8 cellular contexts compared by ENCODE assay signal in the genomic region with DNA sequence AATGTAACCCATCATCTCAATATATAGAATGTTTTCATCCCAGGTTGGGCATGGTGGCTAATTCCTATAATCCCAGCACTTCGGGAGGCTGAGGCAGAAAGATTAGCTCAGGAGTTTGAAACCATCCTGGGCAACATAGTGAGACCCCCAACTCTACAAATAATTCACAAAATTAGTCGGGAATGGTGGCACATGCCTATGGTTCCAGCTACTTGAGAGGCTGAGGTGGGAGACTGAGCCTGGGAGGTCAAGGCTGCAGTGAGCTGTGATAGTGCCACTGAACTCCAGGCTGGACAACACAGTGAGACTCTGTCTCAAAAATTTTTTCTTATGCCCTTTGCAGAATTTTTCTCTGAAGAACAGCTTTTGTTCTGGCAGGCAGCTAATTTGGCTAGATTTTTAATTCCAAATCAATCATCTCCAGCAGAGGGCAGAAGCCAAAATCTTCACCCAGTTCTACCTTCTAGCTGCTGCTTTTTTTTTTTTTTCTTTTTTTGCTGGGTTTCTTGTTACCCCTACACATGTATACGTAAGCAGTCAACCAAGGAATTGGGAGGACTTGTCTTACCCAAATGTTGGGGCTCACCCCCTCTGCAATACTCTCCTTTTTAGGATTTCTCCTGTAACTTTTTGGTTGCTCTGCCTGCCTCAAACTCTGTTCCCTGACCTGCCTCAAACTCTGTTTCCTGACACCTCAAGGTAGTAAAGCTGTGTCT. TPM values are rescaled to one million over a fixed set of nuclear protein-coding genes. Genes with fewer than 3 reads are reported as not detected.
DNase-seq lines count a peak whose midpoint lies in the region; ATAC-seq, FAIRE-seq and TF ChIP-seq lines count a peak whose summit lies in the region.

No MANE protein-coding gene starts in this region.

- H3K27me3 ChIP-seq in H1 (replicated peaks in 1 of 4; ENCODE audit: control insufficient read depth in 3 of 4, extremely low read depth in 1 of 4, insufficient read depth in 3 of 4, low read length in 3 of 4): no peaks in the 10 kb centered on the region
- H3K27me3 ChIP-seq in transverse colon: no peaks in the 10 kb centered on the region

- H3K9me3 ChIP-seq in H1 (ENCODE audit: insufficient read depth in 2 of 2, low read depth in 1 of 2, low read length in 1 of 2) (no peaks in the 10 kb centered on the region; a peak in 1 of 4 replicates), transverse colon (no peaks in the 10 kb centered on the region)

- in situ Hi-C loops in transverse colon (cut with MboI; ENCODE audit: low pct_ligation_motif_present in 1 of 4, low pct_unique_long_range_greater_than_20kb in 1 of 4, low sequenced_read_pairs in 3 of 4): no loop called here

- TF ChIP-seq EP300 in H1 (IDR thresholded peaks at IDR 0.05; ENCODE audit: borderline replicate concordance in 1 of 2, low read depth in 2 of 2, low read length in 2 of 2) (no peak), transverse colon (IDR thresholded peaks at IDR 0.05; ENCODE audit: low read depth) (no peak)

- peaks cover 3 to 8% (median 4%) of the 10 kb centered on the region in 4 experiments; a peak in 5 of 8 replicates for H3K36me3 ChIP-seq in H1 (ENCODE audit: control insufficient read depth in 2 of 4, insufficient read depth in 4 of 4, low read length in 3 of 4)
- no peaks in the 10 kb centered on the region for H3K36me3 ChIP-seq in transverse colon

- TF ChIP-seq POLR2A in H1 (IDR thresholded peaks at IDR 0.05; ENCODE audit: control extremely low read depth in 1 of 2, low read depth in 2 of 2, low read length in 2 of 2): no peak
- TF ChIP-seq POLR2A in transverse colon (IDR thresholded peaks at IDR 0.05): no peak

- H4K20me1 ChIP-seq in H1 (replicated peaks in 1 of 2; ENCODE audit: control insufficient read depth in 1 of 2, insufficient read depth in 2 of 2, low read length in 2 of 2): peaks cover 2 to 3% of the 10 kb centered on the region in 2 experiments

- peak in 2 of 3 experiments; percentile 13 to 30; a peak in 2 of 4 replicates for TF ChIP-seq CTCF in H1 (IDR thresholded peaks at IDR 0.05; ENCODE audit: control extremely low read depth in 1 of 3, insufficient read depth in 1 of 3, low read depth in 1 of 3, low read length in 3 of 3)
- TF ChIP-seq CTCF in transverse colon (IDR thresholded peaks at IDR 0.05): peak in 3 of 5 experiments; percentile 19 to 28 (median 22)

- H3K4me1 ChIP-seq in H1 (replicated peaks in 1 of 4; ENCODE audit: control insufficient read depth in 3 of 4, insufficient read depth in 4 of 4, low read length in 3 of 4): peaks cover 4 to 15% (median 5%) of the 10 kb centered on the region in 4 experiments; a peak in 5 of 7 replicates
- peaks cover 4 to 15% (median 15%) of the 10 kb centered on the region in 4 donors for H3K4me1 ChIP-seq in transverse colon

- no peak overlapping the region for H3K18ac ChIP-seq in H1 (ENCODE audit: extremely low read depth, low read length)

- no peak for FAIRE-seq in H1 (lab: Jason Lieb, UNC)

- no peak overlapping the region for H2AK5ac ChIP-seq in H1 (ENCODE audit: low read depth, low read length)

- H3K27ac ChIP-seq in H1 (ENCODE audit: low read depth, low read length) (no peak overlapping the region), transverse colon (no peak overlapping the region)

- no peak overlapping the region for H2BK5ac ChIP-seq in H1 (ENCODE audit: low read depth, low read length)

- no peak overlapping the region for H2BK15ac ChIP-seq in H1 (ENCODE audit: low read length)

- H3K4me2 ChIP-seq in H1 (ENCODE audit: insufficient read depth in 1 of 2, low read depth in 2 of 2, low read length in 2 of 2): no peak overlapping the region

- H3K23ac ChIP-seq in H1 (ENCODE audit: insufficient read length): no peak overlapping the region

- intact Hi-C loops in transverse colon (cut with DNase I; ENCODE audit: low total_unique reads): no loop called here

- CTCF ChIA-PET in H1 (lab: Charles Lee; ENCODE audit: partially characterized antibody): interaction anchor here (0.7 to 4.6 kb wide), 13 partner anchors 8 to 113 kb away, joined by 3 to 55 read pairs (median 4); a partner anchor contains a TSS

- no peak overlapping the region for H2BK20ac ChIP-seq in H1 (ENCODE audit: low read length)

- no peak overlapping the region for H4K5ac ChIP-seq in H1 (ENCODE audit: insufficient read length, low read depth, low read length)

- POLR2A ChIA-PET in H1 (lab: Charles Lee; ENCODE audit: partially characterized antibody): interaction anchor here (0.6 to 2.9 kb wide), 6 partner anchors 11 to 573 kb away, joined by 3 to 16 read pairs (median 4); a partner anchor contains a TSS

- no peak overlapping the region for H3K9ac ChIP-seq in H1 (replicated peaks in 1 of 4; ENCODE audit: extremely low read depth in 1 of 4, low read depth in 3 of 4, low read length in 3 of 4)

- DNase-seq in stimulated activated CD4-positive, alpha-beta T cell treated with anti-CD3 and anti-CD28 coated beads, Interleukin-4, amount 100 ng/mL, for 24 hours: peak; percentile 20
- DNase-seq in stimulated activated CD4-positive, alpha-beta T cell treated with anti-CD3 and anti-CD28 coated beads, Interleukin-2, amount 100 ng/mL, for 24 hours: no peak
- DNase-seq in NAMALWA (ENCODE audit: low spot score): peak; percentile 81
- DNase-seq in H1 (ENCODE audit: low read depth in 1 of 2, low spot score in 2 of 2): no peak
- no peak for DNase-seq in transverse colon
- DNase-seq in KG1 (lab: John Stamatoyannopoulos, UW): no peak
- DNase-seq in SHP77 treated with DMSO at 0.1 percent for 48 hours (lab: John Stamatoyannopoulos, UW): no peak

- ATAC-seq in HG02588 (IDR thresholded peaks at IDR 0.05; ENCODE audit: unreplicated experiment): no peak

- H2BK12ac ChIP-seq in H1 (ENCODE audit: low read depth, low read length): no peak overlapping the region

- WGBS in H1 (ENCODE audit: extremely low coverage in 1 of 2, insufficient coverage in 1 of 2, insufficient read length in 1 of 2, insufficient replicate concordance in 2 of 2, low coverage in 1 of 2, low lambda C conversion rate in 2 of 2, missing lambda C conversion rate in 1 of 2), 2 experiments: 85% methylated on average over 3 of the region's 3 CpGs; no CpG with 5 or more reads in 1 of the 2 experiments
- WGBS in transverse colon (ENCODE audit: low coverage in 1 of 2), 2 donors: 54 to 86% methylated on average over 1 to 3 of the region's 3 CpGs

- peaks cover 9% of the 10 kb centered on the region; the same call in 1 of the 2 replicates for H3K23me2 ChIP-seq in H1 (ENCODE audit: low read depth, low read length)

- no peak overlapping the region for H4K8ac ChIP-seq in H1 (ENCODE audit: extremely low read depth, insufficient read depth, low read length)

- H3K79me1 ChIP-seq in H1 (ENCODE audit: low read depth, low read length): peaks cover 6% of the 10 kb centered on the region; the same call in 1 of the 2 replicates

- H2AFZ ChIP-seq in H1 (ENCODE audit: low read length): no peak overlapping the region

- peaks cover 3 to 19% of the 10 kb centered on the region in 2 experiments for H3K79me2 ChIP-seq in H1 (ENCODE audit: control insufficient read depth in 1 of 2, insufficient read depth in 2 of 2, low read length in 2 of 2)

- TF ChIP-seq RAD21 in H1 (IDR thresholded peaks at IDR 0.05 in 1 of 2, conservative IDR thresholded peaks at IDR 0.05 in 1 of 2; ENCODE audit: low read depth in 2 of 2, low read length in 2 of 2): 0 out of 4 replicates have a peak, but pooled peaks of 1 of the 2 experiments have one; percentile 4

- no peak overlapping the region for H3K56ac ChIP-seq in H1 (replicated peaks; ENCODE audit: insufficient read length, low read depth, low read length)

- no peak overlapping the region for H4K91ac ChIP-seq in H1 (replicated peaks; ENCODE audit: insufficient read length, low read length)

- H2BK120ac ChIP-seq in H1 (replicated peaks; ENCODE audit: low read depth, low read length): no peak overlapping the region

- no peak overlapping the region for H3K14ac ChIP-seq in H1 (ENCODE audit: insufficient read length)

- no peak overlapping the region for H3K4ac ChIP-seq in H1 (replicated peaks; ENCODE audit: insufficient read length, low read depth, low read length)

- no peak overlapping the region for H3K4me3 ChIP-seq in H1 (ENCODE audit: extremely low read depth in 1 of 4, insufficient read depth in 2 of 4, low read depth in 3 of 4, low read length in 4 of 4)
- no peak overlapping the region for H3K4me3 ChIP-seq in transverse colon

RNA-seq across cellular contexts. Expression of a gene that starts 2.7 kb away (rescaled TPM):
- total RNA-seq in H1 (2021; fragmentation: NEBNext Ultra II Directional; extraction: Animal tissue kit (Norgen Biotek cat#: 25700)): 47.9 and 50.3 TPM in 2 replicates
- 42.4 and 43.5 TPM in 2 replicates for polyA plus RNA-seq in H1 (2011; rRNA removed)
- polyA plus RNA-seq in H1 (2011; cell fraction: cytosol; rRNA removed): 29.6 TPM
- polyA plus RNA-seq in H1 (2011; cell fraction: nucleus; rRNA removed): 74.0 TPM
- 35.3 to 52.0 TPM (median 47.8 TPM) in 4 replicates for polyA plus RNA-seq in H1 (2012, experiment 1 of 2)
- 25.3 TPM for polyA plus RNA-seq in H1 (2012, experiment 2 of 2)
- polyA plus RNA-seq in H1 (2013, experiment 1 of 2): 18.8 TPM
- polyA plus RNA-seq in H1 (2013, experiment 2 of 2): 19.3 TPM
- 45.8 and 56.7 TPM in 2 replicates for polyA minus RNA-seq in H1 (2011; rRNA and poly(A)+ RNA removed)
- 32.2 TPM for polyA minus RNA-seq in H1 (2011; cell fraction: cytosol; rRNA and poly(A)+ RNA removed)
- polyA minus RNA-seq in H1 (2011; cell fraction: nucleus; rRNA and poly(A)+ RNA removed): 32.2 TPM
- 10 to 100 TPM in 1 of 4 donors, 1 to 10 TPM in 3; 1.3 to 69.9 (median 3.6) TPM for total RNA-seq in transverse colon

RNA-seq across cellular contexts. Expression of a gene that starts 41.7 kb away (rescaled TPM):
- total RNA-seq in H1 (2021; fragmentation: NEBNext Ultra II Directional; extraction: Animal tissue kit (Norgen Biotek cat#: 25700)): 3.5 and 5.1 TPM in 2 replicates
- polyA plus RNA-seq in H1 (2011; rRNA removed): 4.9 and 6.4 TPM in 2 replicates
- 6.1 TPM for polyA plus RNA-seq in H1 (2011; cell fraction: cytosol; rRNA removed)
- polyA plus RNA-seq in H1 (2011; cell fraction: nucleus; rRNA removed): 6.6 TPM
- 2.9 to 3.5 TPM (median 3.1 TPM) in 4 replicates for polyA plus RNA-seq in H1 (2012, experiment 1 of 2)
- 1.8 TPM for polyA plus RNA-seq in H1 (2012, experiment 2 of 2)
- polyA plus RNA-seq in H1 (2013, experiment 1 of 2): 1.8 TPM
- polyA plus RNA-seq in H1 (2013, experiment 2 of 2): 1.7 TPM
- 2.8 and 4.2 TPM in 2 replicates for polyA minus RNA-seq in H1 (2011; rRNA and poly(A)+ RNA removed)
- 3.0 TPM for polyA minus RNA-seq in H1 (2011; cell fraction: cytosol; rRNA and poly(A)+ RNA removed)
- 6.4 TPM for polyA minus RNA-seq in H1 (2011; cell fraction: nucleus; rRNA and poly(A)+ RNA removed)
- total RNA-seq in transverse colon: 1 to 10 TPM in 3 of 4 donors, not detected in 1; 1.9 to 7.0 (median 2.3) TPM

RNA-seq across cellular contexts. Expression of a gene that starts 46.6 kb away (rescaled TPM):
- total RNA-seq in H1 (2021; fragmentation: NEBNext Ultra II Directional; extraction: Animal tissue kit (Norgen Biotek cat#: 25700)): 37.6 and 40.3 TPM in 2 replicates
- polyA plus RNA-seq in H1 (2011; rRNA removed): 28.0 and 32.2 TPM in 2 replicates
- polyA plus RNA-seq in H1 (2011; cell fraction: cytosol; rRNA removed): 34.6 TPM
- polyA plus RNA-seq in H1 (2011; cell fraction: nucleus; rRNA removed): 68.2 TPM
- 31.3 to 38.7 TPM (median 36.3 TPM) in 4 replicates for polyA plus RNA-seq in H1 (2012, experiment 1 of 2)
- 56.5 TPM for polyA plus RNA-seq in H1 (2012, experiment 2 of 2)
- polyA plus RNA-seq in H1 (2013, experiment 1 of 2): 44.3 TPM
- polyA plus RNA-seq in H1 (2013, experiment 2 of 2): 47.1 TPM
- 34.4 and 37.8 TPM in 2 replicates for polyA minus RNA-seq in H1 (2011; rRNA and poly(A)+ RNA removed)
- polyA minus RNA-seq in H1 (2011; cell fraction: cytosol; rRNA and poly(A)+ RNA removed): 18.9 TPM
- 25.3 TPM for polyA minus RNA-seq in H1 (2011; cell fraction: nucleus; rRNA and poly(A)+ RNA removed)
- total RNA-seq in transverse colon: 10 to 100 TPM; 13.3 to 35.5 (median 27.6) TPM

RNA-seq across cellular contexts. Expression of a gene that starts 58.6 kb away (rescaled TPM):
- total RNA-seq in H1 (2021; fragmentation: NEBNext Ultra II Directional; extraction: Animal tissue kit (Norgen Biotek cat#: 25700)): 36.8 and 37.2 TPM in 2 replicates
- 51.2 and 57.3 TPM in 2 replicates for polyA plus RNA-seq in H1 (2011; rRNA removed)
- 36.0 TPM for polyA plus RNA-seq in H1 (2011; cell fraction: cytosol; rRNA removed)
- 42.9 TPM for polyA plus RNA-seq in H1 (2011; cell fraction: nucleus; rRNA removed)
- 23.4 to 34.0 TPM (median 31.5 TPM) in 4 replicates for polyA plus RNA-seq in H1 (2012, experiment 1 of 2)
- polyA plus RNA-seq in H1 (2012, experiment 2 of 2): 46.0 TPM
- polyA plus RNA-seq in H1 (2013, experiment 1 of 2): 18.3 TPM
- 17.6 TPM for polyA plus RNA-seq in H1 (2013, experiment 2 of 2)
- 45.2 and 46.3 TPM in 2 replicates for polyA minus RNA-seq in H1 (2011; rRNA and poly(A)+ RNA removed)
- 26.7 TPM for polyA minus RNA-seq in H1 (2011; cell fraction: cytosol; rRNA and poly(A)+ RNA removed)
- polyA minus RNA-seq in H1 (2011; cell fraction: nucleus; rRNA and poly(A)+ RNA removed): 25.9 TPM
- total RNA-seq in transverse colon: 10 to 100 TPM; 43.4 to 64.3 (median 60.5) TPM

RNA-seq across cellular contexts. Expression of a gene that starts 58.7 kb away (rescaled TPM):
- total RNA-seq in H1 (2021; fragmentation: NEBNext Ultra II Directional; extraction: Animal tissue kit (Norgen Biotek cat#: 25700)): 621 and 626 TPM in 2 replicates
- 565 and 1,112 TPM in 2 replicates for polyA plus RNA-seq in H1 (2011; rRNA removed)
- 1,400 TPM for polyA plus RNA-seq in H1 (2011; cell fraction: cytosol; rRNA removed)
- 92.1 TPM for polyA plus RNA-seq in H1 (2011; cell fraction: nucleus; rRNA removed)
- 810 to 1,275 TPM (median 1,000 TPM) in 4 replicates for polyA plus RNA-seq in H1 (2012, experiment 1 of 2)
- polyA plus RNA-seq in H1 (2012, experiment 2 of 2): 709 TPM
- 826 TPM for polyA plus RNA-seq in H1 (2013, experiment 1 of 2)
- 891 TPM for polyA plus RNA-seq in H1 (2013, experiment 2 of 2)
- polyA minus RNA-seq in H1 (2011; rRNA and poly(A)+ RNA removed): 77.4 and 81.2 TPM in 2 replicates
- polyA minus RNA-seq in H1 (2011; cell fraction: cytosol; rRNA and poly(A)+ RNA removed): 128 TPM
- 98.4 TPM for polyA minus RNA-seq in H1 (2011; cell fraction: nucleus; rRNA and poly(A)+ RNA removed)
- total RNA-seq in transverse colon: 100 to 1,000 TPM; 108 to 575 (median 330) TPM

Comparison
In these comparisons a context has a peak if more than half of its experiments do, and no peak if none do; other contexts are left out.
1. DNase-seq: peak in stimulated activated CD4-positive, alpha-beta T cell treated with anti-CD3 and anti-CD28 coated beads, Interleukin-4, amount 100 ng/mL, for 24 hours (single experiment) and NAMALWA (single experiment); none in stimulated activated CD4-positive, alpha-beta T cell treated with anti-CD3 and anti-CD28 coated beads, Interleukin-2, amount 100 ng/mL, for 24 hours (0 of 2), H1 (0 of 2), transverse colon (single experiment), KG1 (single experiment) and SHP77 treated with DMSO at 0.1 percent for 48 hours (single experiment).